8 cellular contexts compared by ENCODE assay signal in genomic region chrX:69158166-69159040, GRCh38. TPM values are rescaled to one million over a fixed set of nuclear protein-coding genes. Genes with fewer than 3 reads are reported as not detected.
A peak's percentile ranks its signal among the peaks of the same experiment; 100 is the strongest.
DNase-seq lines count a peak whose midpoint lies in the region; ATAC-seq, FAIRE-seq and TF ChIP-seq lines count a peak whose summit lies in the region.

No MANE protein-coding gene starts in this region.

- no peaks in the 10 kb centered on the region for H4K20me1 ChIP-seq in keratinocyte (ENCODE audit: control insufficient read depth, extremely low read depth, insufficient read depth, low read length)

- H3K79me2 ChIP-seq in keratinocyte (ENCODE audit: control insufficient read depth, insufficient read depth, low read length): no peaks in the 10 kb centered on the region

- WGBS in adrenal gland, 4 donors: 12 to 49% (median 35%) methylated on average over 4 to 14 of the region's 14 CpGs

- peak in 5 of 6 experiments; percentile 21 to 43 (median 37) for TF ChIP-seq CTCF in adrenal gland (IDR thresholded peaks at IDR 0.05)
- peak; percentile 54 to 57 (median 54) for TF ChIP-seq CTCF in keratinocyte (optimal IDR thresholded peaks at IDR 0.05 in 1 of 3, IDR thresholded peaks at IDR 0.05 in 1 of 3, conservative IDR thresholded peaks at IDR 0.05 in 1 of 3; ENCODE audit: extremely low read depth in 1 of 3, insufficient read depth in 2 of 3, low read length in 3 of 3)

- H3K4me3 ChIP-seq in adrenal gland (no peak overlapping the region), keratinocyte (ENCODE audit: control insufficient read depth in 2 of 3, extremely low read depth in 1 of 3, insufficient read depth in 2 of 3, low read depth in 1 of 3, low read length in 3 of 3) (no peak overlapping the region)

- no peaks in the 10 kb centered on the region for H3K9me3 ChIP-seq in adrenal gland (replicated peaks in 1 of 3)
- no peaks in the 10 kb centered on the region for H3K9me3 ChIP-seq in keratinocyte (ENCODE audit: control insufficient read depth, low read depth, low read length)

- no peak overlapping the region for H3K4me2 ChIP-seq in keratinocyte (ENCODE audit: control insufficient read depth, extremely low read depth, insufficient read depth, low read depth, low read length)

- ATAC-seq in GM19351 (IDR thresholded peaks at IDR 0.05; ENCODE audit: unreplicated experiment): peak; percentile 95
- peak; percentile 90 for ATAC-seq in HG03139 (IDR thresholded peaks at IDR 0.05; ENCODE audit: unreplicated experiment)

- H3K4me1 ChIP-seq in adrenal gland (replicated peaks in 1 of 2) (no peaks in the 10 kb centered on the region), keratinocyte (ENCODE audit: control insufficient read depth, extremely low read depth, insufficient read depth, low read length) (peaks cover 4% of the 10 kb centered on the region)

- H3K9ac ChIP-seq in keratinocyte (ENCODE audit: control insufficient read depth, extremely low read depth, insufficient read depth, low read length): no peak overlapping the region

- H3K27ac ChIP-seq in adrenal gland: no peak overlapping the region
- peak overlapping the region; percentile 16 for H3K27ac ChIP-seq in keratinocyte (ENCODE audit: control insufficient read depth, insufficient read depth, low read length)

- H2AFZ ChIP-seq in keratinocyte (ENCODE audit: control insufficient read depth, low read length): no peak overlapping the region

- no peak for FAIRE-seq in keratinocyte (lab: Jason Lieb, UNC)

- intact Hi-C loops in adrenal gland (cut with DNase I): no loop called here

- peak; percentile 32 for DNase-seq in DMS53 treated with DMSO at 0.1 percent for 48 hours (lab: John Stamatoyannopoulos, UW; ENCODE audit: unreplicated experiment)
- peak; percentile 26 for DNase-seq in NCI-H524 treated with DMSO at 0.1 percent for 48 hours (lab: John Stamatoyannopoulos, UW)
- peak; percentile 39 to 83 (median 60) for DNase-seq in adrenal gland
- DNase-seq in keratinocyte (ENCODE audit: low read depth, low spot score): no peak
- peak; percentile 49 for DNase-seq in stromal cell of bone marrow (ENCODE audit: low read depth)
- no peak for DNase-seq in KG1 (lab: John Stamatoyannopoulos, UW)

- H3K9me1 ChIP-seq in keratinocyte (ENCODE audit: control insufficient read depth, extremely low read depth, insufficient read depth, low read length): no peaks in the 10 kb centered on the region

- H3K36me3 ChIP-seq in adrenal gland (replicated peaks in 1 of 2) (no peaks in the 10 kb centered on the region), keratinocyte (ENCODE audit: control insufficient read depth in 2 of 2, extremely low read depth in 1 of 2, insufficient read depth in 2 of 2, low read length in 2 of 2) (peaks cover 0 to 2% of the 10 kb centered on the region in 2 experiments)

- no peak for TF ChIP-seq POLR2A in adrenal gland (IDR thresholded peaks at IDR 0.05)

- dilution Hi-C loops in keratinocyte (cut with MboI; ENCODE audit: extremely low pct_ligation_motif_present, low sequenced_read_pairs): no loop called here

- H3K27me3 ChIP-seq in adrenal gland (peaks cover 13% of the 10 kb centered on the region), keratinocyte (ENCODE audit: control insufficient read depth, extremely low read depth, insufficient read depth, low read length) (no peaks in the 10 kb centered on the region)

RNA-seq across cellular contexts. Expression of gene PJA1, which starts 6.8 kb away (rescaled TPM):
- 10 to 100 TPM; 16.7 to 27.6 (median 23.4) TPM for total RNA-seq in adrenal gland
- polyA plus RNA-seq in adrenal gland (10 to 100 TPM in 1 of 3 donors, 1 to 10 TPM in 2; 4.7 to 46.1 (median 7.3) TPM), keratinocyte (13.9 to 24.4 TPM (median 19.2 TPM) in 3 replicates)
- polyA plus RNA-seq in keratinocyte (2011; ENCODE audit: low read depth): 15.1 TPM
- polyA plus RNA-seq in keratinocyte (2011; cell fraction: cytosol; rRNA removed): 17.3 and 18.2 TPM in 2 replicates
- 20.2 and 21.1 TPM in 2 replicates for polyA plus RNA-seq in keratinocyte (2011; cell fraction: nucleus; rRNA removed)
- polyA plus RNA-seq in keratinocyte (2012; ENCODE audit: low replicate concordance): 29.4 and 32.0 TPM in 2 replicates
- polyA minus RNA-seq in keratinocyte: 17.6 to 18.8 TPM (median 18.4 TPM) in 3 replicates
- polyA minus RNA-seq in keratinocyte (2011; cell fraction: cytosol; rRNA and poly(A)+ RNA removed): 11.5 TPM
- 7.2 and 10.8 TPM in 2 replicates for polyA minus RNA-seq in keratinocyte (2011; cell fraction: nucleus; rRNA and poly(A)+ RNA removed)

Comparison
In these comparisons a context has a peak if more than half of its experiments do, and no peak if none do; other contexts are left out.
1. DNase-seq: peak in DMS53 treated with DMSO at 0.1 percent for 48 hours (single experiment), NCI-H524 treated with DMSO at 0.1 percent for 48 hours (single experiment), adrenal gland (7 of 7) and stromal cell of bone marrow (single experiment); none in keratinocyte (single experiment) and KG1 (single experiment).